8 cellular contexts compared by ENCODE assay signal in genomic region chr17:56976941-56977570, GRCh38. TPM values are rescaled to one million over a fixed set of nuclear protein-coding genes. Genes with fewer than 3 reads are reported as not detected.
DNase-seq lines count a peak whose midpoint lies in the region; ATAC-seq and TF ChIP-seq lines count a peak whose summit lies in the region.

No MANE protein-coding gene starts in this region.

- intact Hi-C loops in PC-3 (cut with micrococcal nuclease) (no loop called here), esophagus squamous epithelium (cut with DNase I) (no loop called here), lower leg skin (cut with DNase I; ENCODE audit: low total_unique reads) (no loop called here)

- TF ChIP-seq POLR2A in esophagus squamous epithelium (IDR thresholded peaks at IDR 0.05): no peak
- no peak for TF ChIP-seq POLR2A in lower leg skin (IDR thresholded peaks at IDR 0.05)

- 50 to 57% methylated on average over 7 to 10 of the region's 10 CpGs for WGBS in esophagus squamous epithelium, 2 donors
- 50 to 63% methylated on average over 10 of the region's 10 CpGs for WGBS in lower leg skin, 2 donors

- H2AFZ ChIP-seq in PC-3 (ENCODE audit: low read length) (peak overlapping the region; percentile 89; the same call in 1 of the 2 replicates), osteoblast (ENCODE audit: low read length) (peak overlapping the region; percentile 96)

- H3K27ac Mint-ChIP-seq in CD8-positive, alpha-beta memory T cell: peak overlapping the region in 4 of 8 donors; percentile 24 to 64 (median 38)

- H3K27ac ChIP-seq in CD8-positive, alpha-beta memory T cell (ENCODE audit: low read depth, low read length): no peak overlapping the region
- H3K27ac ChIP-seq in PC-3 (ENCODE audit: low read length): no peak overlapping the region
- H3K27ac ChIP-seq in esophagus squamous epithelium: peak overlapping the region in 3 of 4 donors; percentile 59 to 83 (median 81)
- H3K27ac ChIP-seq in osteoblast (ENCODE audit: low read depth, low read length): no peak overlapping the region

- H3K27me3 Mint-ChIP-seq in CD8-positive, alpha-beta memory T cell: peaks cover 5 to 10% of the 10 kb centered on the region in 2 donors

- no peaks in the 10 kb centered on the region for H3F3A ChIP-seq in PC-3 (ENCODE audit: low read length, unreplicated experiment)

- peak overlapping the region; percentile 64 to 85 (median 74) for H3K4me3 Mint-ChIP-seq in CD8-positive, alpha-beta memory T cell

- peaks cover 7% of the 10 kb centered on the region for H3K27me3 ChIP-seq in CD8-positive, alpha-beta memory T cell (ENCODE audit: insufficient read depth, low read length, poor library complexity, severe bottlenecking)
- H3K27me3 ChIP-seq in PC-3 (ENCODE audit: low read length): no peaks in the 10 kb centered on the region
- H3K27me3 ChIP-seq in esophagus squamous epithelium: no peaks in the 10 kb centered on the region
- peaks cover 13% of the 10 kb centered on the region for H3K27me3 ChIP-seq in osteoblast (ENCODE audit: insufficient read depth, low read length)

- H3K9ac ChIP-seq in PC-3 (ENCODE audit: low read length): peak overlapping the region; percentile 22; the same call in 1 of the 2 replicates

- H3K4me2 ChIP-seq in PC-3 (ENCODE audit: low read length): peak overlapping the region; percentile 85
- H3K4me2 ChIP-seq in osteoblast (ENCODE audit: insufficient read depth, low read length): peak overlapping the region; percentile 94

- H4K20me1 ChIP-seq in PC-3 (ENCODE audit: low read length) (no peaks in the 10 kb centered on the region), osteoblast (ENCODE audit: insufficient read depth, low read length) (no peaks in the 10 kb centered on the region)

- peaks cover 14 to 25% (median 21%) of the 10 kb centered on the region in 3 donors for H3K4me1 Mint-ChIP-seq in CD8-positive, alpha-beta memory T cell

- peaks cover 0 to 7% (median 0%) of the 10 kb centered on the region in 3 donors for H3K36me3 Mint-ChIP-seq in CD8-positive, alpha-beta memory T cell

- no peak overlapping the region for H3K4me3 ChIP-seq in CD8-positive, alpha-beta memory T cell (ENCODE audit: low read length)
- H3K4me3 ChIP-seq in PC-3 (ENCODE audit: low read length): peak overlapping the region; percentile 85
- peak overlapping the region in 3 of 4 donors; percentile 59 to 86 (median 60) for H3K4me3 ChIP-seq in esophagus squamous epithelium
- peak overlapping the region; percentile 87 for H3K4me3 ChIP-seq in osteoblast (ENCODE audit: insufficient read depth, low read length)
- H3K4me3 ChIP-seq in lower leg skin (ENCODE audit: low read depth, poor library complexity, severe bottlenecking): no peak overlapping the region

- TF ChIP-seq CTCF in PC-3 (conservative IDR thresholded peaks at IDR 0.05; ENCODE audit: low read depth, low read length): no peak
- TF ChIP-seq CTCF in esophagus squamous epithelium (IDR thresholded peaks at IDR 0.05): no peak
- TF ChIP-seq CTCF in osteoblast (IDR thresholded peaks at IDR 0.05; ENCODE audit: extremely low read depth, low read depth, low read length): no peak
- no peak for TF ChIP-seq CTCF in lower leg skin (IDR thresholded peaks at IDR 0.05)

- no peaks in the 10 kb centered on the region for H3K9me3 Mint-ChIP-seq in CD8-positive, alpha-beta memory T cell

- no peaks in the 10 kb centered on the region for H3K9me2 ChIP-seq in PC-3 (replicated peaks; ENCODE audit: low read length)

- CTCF ChIA-PET in CD8-positive, alpha-beta memory T cell (lab: Charles Lee): interaction anchor here (0.9 to 1.6 kb wide), 2 partner anchors 16 to 69 kb away, joined by 3 to 9 read pairs; partner anchors contain the start of gene COIL
- CTCF ChIA-PET in PC-3 (lab: Charles Lee): interaction anchor here (0.7 kb wide), 1 partner anchor 16 kb away, joined by 3 read pairs; the partner anchor contains the start of gene COIL

- POLR2A ChIA-PET in CD8-positive, alpha-beta memory T cell (lab: Charles Lee): no interaction called here
- POLR2A ChIA-PET in PC-3 (lab: Charles Lee; ENCODE audit: unreplicated experiment): interaction anchor here (0.7 kb wide), 2 partner anchors 29 to 141 kb away, joined by 7 to 8 read pairs; no protein-coding TSS in a partner anchor

- H3K79me2 ChIP-seq in PC-3 (ENCODE audit: low read length) (peaks cover 14% of the 10 kb centered on the region; the same call in 1 of the 2 replicates), osteoblast (ENCODE audit: insufficient read depth, low read length) (peaks cover 6% of the 10 kb centered on the region)

- no peaks in the 10 kb centered on the region for H3K9me3 ChIP-seq in CD8-positive, alpha-beta memory T cell (ENCODE audit: low read length)
- H3K9me3 ChIP-seq in PC-3 (ENCODE audit: low read length) (no peaks in the 10 kb centered on the region), esophagus squamous epithelium (no peaks in the 10 kb centered on the region), osteoblast (ENCODE audit: low read depth, low read length) (no peaks in the 10 kb centered on the region)

- ATAC-seq in PC-3 (no peak), GM21367 (IDR thresholded peaks at IDR 0.05; ENCODE audit: unreplicated experiment) (no peak)

- DNase-seq in CD8-positive, alpha-beta memory T cell: no peak
- DNase-seq in PC-3: no peak
- DNase-seq in esophagus squamous epithelium (lab: John Stamatoyannopoulos, UW): no peak
- no peak for DNase-seq in osteoblast (ENCODE audit: insufficient read length, low spot score, missing footprints)
- no peak for DNase-seq in stimulated activated CD4-positive, alpha-beta T cell treated with anti-CD3 and anti-CD28 coated beads, Interleukin-4, amount 100 ng/mL, for 24 hours
- no peak for DNase-seq in amniotic stem cell (lab: John Stamatoyannopoulos, UW)
- DNase-seq in lower leg skin (ENCODE audit: low spot score in 2 of 2): no peak

- BruUV-seq in PC-3 (replicated peaks; lab: Mats Ljungman, UMichigan): TSS peak; percentile 10

- H3K4me1 ChIP-seq in CD8-positive, alpha-beta memory T cell (ENCODE audit: insufficient read depth, low read length): peaks cover 12% of the 10 kb centered on the region
- H3K4me1 ChIP-seq in PC-3 (ENCODE audit: insufficient read depth, low read length) (peaks cover 21% of the 10 kb centered on the region), esophagus squamous epithelium (peaks cover 12 to 75% (median 26%) of the 10 kb centered on the region in 3 donors), osteoblast (ENCODE audit: insufficient read depth, low read length) (peaks cover 12% of the 10 kb centered on the region)

- H3K36me3 ChIP-seq in CD8-positive, alpha-beta memory T cell (ENCODE audit: insufficient read depth, low read length): no peaks in the 10 kb centered on the region
- H3K36me3 ChIP-seq in PC-3 (ENCODE audit: low read depth, low read length) (no peaks in the 10 kb centered on the region), esophagus squamous epithelium (peaks cover 0 to 13% (median 0%) of the 10 kb centered on the region in 3 donors), osteoblast (ENCODE audit: insufficient read depth, low read length) (no peaks in the 10 kb centered on the region)

RNA-seq across cellular contexts. Expression of gene SCPEP1, which starts 0.9 kb away (rescaled TPM):
- total RNA-seq in CD8-positive, alpha-beta memory T cell: 10 to 100 TPM; 26.6 to 27.4 TPM
- 23.4 TPM for polyA plus RNA-seq in CD8-positive, alpha-beta memory T cell
- 56.0 and 73.3 TPM in 2 replicates for total RNA-seq in PC-3 (2014; rRNA removed)
- total RNA-seq in esophagus squamous epithelium: 100 to 1,000 TPM in 1 of 4 donors, 10 to 100 TPM in 3; 53.0 to 129 (median 61.5) TPM
- total RNA-seq in osteoblast: 73.8 and 79.9 TPM in 2 replicates
- 100 to 1,000 TPM in 2 of 4 donors, 10 to 100 TPM in 2; 88.3 to 173 (median 126) TPM for total RNA-seq in lower leg skin

RNA-seq across cellular contexts. Expression of gene COIL, which starts 16.2 kb away (rescaled TPM):
- 10 to 100 TPM; 22.3 to 23.5 TPM for total RNA-seq in CD8-positive, alpha-beta memory T cell
- 13.4 TPM for polyA plus RNA-seq in CD8-positive, alpha-beta memory T cell
- total RNA-seq in PC-3 (2014; rRNA removed) (22.3 and 22.9 TPM in 2 replicates), esophagus squamous epithelium (10 to 100 TPM; 10.8 to 13.2 (median 11.4) TPM), osteoblast (11.2 and 11.9 TPM in 2 replicates), lower leg skin (10 to 100 TPM; 11.5 to 17.3 (median 13.5) TPM)

Comparison
In these comparisons a context has a peak if more than half of its experiments do, and no peak if none do; other contexts are left out.
1. H3K27ac ChIP-seq: peak in esophagus squamous epithelium (3 of 4); none in CD8-positive, alpha-beta memory T cell (single experiment), PC-3 (single experiment) and osteoblast (single experiment).
2. H3K4me3 ChIP-seq: peak in PC-3 (single experiment), esophagus squamous epithelium (3 of 4) and osteoblast (single experiment); none in CD8-positive, alpha-beta memory T cell (single experiment) and lower leg skin (single experiment).